8 cellular contexts compared by ENCODE assay signal in genomic region chr1:202315576-202316168, GRCh38. TPM values are rescaled to one million over a fixed set of nuclear protein-coding genes. Genes with fewer than 3 reads are reported as not detected.
DNase-seq lines count a peak whose midpoint lies in the region; ATAC-seq and TF ChIP-seq lines count a peak whose summit lies in the region.

No MANE protein-coding gene starts in this region.

- H3K36me3 ChIP-seq in right atrium auricular region: peaks cover 4% of the 10 kb centered on the region

- DNase-seq in AG04449 (ENCODE audit: low read depth, low spot score) (no peak), GM20000 (ENCODE audit: low spot score) (peak; percentile 83), NCI-H1694 (lab: John Stamatoyannopoulos, UW) (peak; percentile 65), T-helper 2 cell (peak; percentile 32 to 70 (median 61)), amniotic epithelial cell (ENCODE audit: low read depth) (peak; percentile 61), right atrium auricular region (ENCODE audit: low spot score) (no peak), retinal pigment epithelial cell (ENCODE audit: low read depth) (no peak)

- H3K27ac ChIP-seq in right atrium auricular region: no peak overlapping the region

- no peaks in the 10 kb centered on the region for H3K4me1 ChIP-seq in right atrium auricular region

- no peak for ATAC-seq in GM19467 (IDR thresholded peaks at IDR 0.05; ENCODE audit: unreplicated experiment)

- peak; percentile 96 for TF ChIP-seq CTCF in AG04449 (IDR thresholded peaks at IDR 0.05; ENCODE audit: insufficient read depth, low read length, missing control alignments)
- TF ChIP-seq CTCF in GM20000 (IDR thresholded peaks at IDR 0.05; ENCODE audit: extremely low read depth, missing control alignments): peak; percentile 94
- TF ChIP-seq CTCF in right atrium auricular region (IDR thresholded peaks at IDR 0.05): peak; percentile 55 to 93
- peak; percentile 99 for TF ChIP-seq CTCF in retinal pigment epithelial cell (conservative IDR thresholded peaks at IDR 0.05; ENCODE audit: low read depth, low read length)

- H3K4me3 ChIP-seq in AG04449 (ENCODE audit: low read depth, low read length) (no peak overlapping the region), right atrium auricular region (no peak overlapping the region), retinal pigment epithelial cell (ENCODE audit: low read length) (no peak overlapping the region)

- CTCF ChIA-PET in AG04449 (lab: Yijun Ruan, JAX): interaction anchor here (0.7 to 16.8 kb wide), 30 partner anchors 11 to 404 kb away, joined by 3 to 479 read pairs (median 9); partner anchors contain the start of gene LGR6

- no peaks in the 10 kb centered on the region for H3K27me3 ChIP-seq in right atrium auricular region

- POLR2A ChIA-PET in AG04449 (lab: Yijun Ruan, JAX): no interaction called here

- no peaks in the 10 kb centered on the region for H3K9me3 ChIP-seq in right atrium auricular region

RNA-seq across cellular contexts. Expression of gene UBE2T, which starts 26.1 kb away (rescaled TPM):
- total RNA-seq in right atrium auricular region: 10 to 100 TPM in 1 of 2 donors, 1 to 10 TPM in 1; 9.7 to 10.2 TPM

RNA-seq across cellular contexts. Expression of gene PPP1R12B, which starts 32.8 kb away (rescaled TPM):
- total RNA-seq in right atrium auricular region: 100 to 1,000 TPM; 420 to 821 TPM

Comparison
In these comparisons a context has a peak if more than half of its experiments do, and no peak if none do; other contexts are left out.
1. DNase-seq: peak in GM20000 (single experiment), NCI-H1694 (single experiment), T-helper 2 cell (5 of 5) and amniotic epithelial cell (single experiment); none in AG04449 (single experiment), right atrium auricular region (single experiment) and retinal pigment epithelial cell (single experiment).
2. Peak in every context shown above with its lines, with median percentiles within 50 percentile points of each other: CTCF ChIP-seq.